ENCODE assay signal across 9 cellular contexts in the genomic region with DNA sequence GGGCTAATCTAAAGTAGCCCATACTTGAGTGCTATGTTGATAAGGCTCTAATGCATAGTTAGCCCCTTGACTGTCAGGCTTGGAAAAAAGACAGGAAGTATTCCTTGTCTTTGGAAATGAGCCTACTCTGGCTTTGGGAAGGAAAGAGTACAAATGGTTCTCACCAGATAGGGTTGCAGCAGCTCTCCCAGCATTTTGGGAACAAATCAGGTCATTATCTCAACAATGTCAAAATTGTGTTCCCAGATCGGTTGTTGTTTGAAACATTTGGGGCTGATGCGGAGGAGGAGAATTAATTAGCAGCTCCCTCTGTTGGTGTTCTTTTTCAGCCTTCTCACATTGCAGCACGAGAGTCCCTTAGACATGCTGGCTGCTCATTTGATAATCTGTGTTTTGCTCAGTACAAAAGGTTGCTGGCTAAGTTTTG. TPM values are rescaled to one million over a fixed set of nuclear protein-coding genes. Genes with fewer than 3 reads are reported as not detected.
DNase-seq lines count a peak whose midpoint lies in the region; ATAC-seq, FAIRE-seq and TF ChIP-seq lines count a peak whose summit lies in the region.
"Had no signal": no experiment of that assay in that cellular context is flagged by ENCODE, and none has a peak within 500 bp of the region (broad histone marks: within the 10 kb centered on the region; RNA-seq: fewer than 3 reads in every experiment).

No MANE protein-coding gene starts in this region.

- peaks cover 23% of the 10 kb centered on the region for H3K4me1 Mint-ChIP-seq in glutamatergic neuron (ENCODE audit: low read depth, unreplicated experiment)
- peaks cover 7% of the 10 kb centered on the region for H3K4me1 Mint-ChIP-seq in CD8-positive, alpha-beta T cell (ENCODE audit: low read depth)

- no peak for ATAC-seq in CD8-positive, alpha-beta T cell

- no peak overlapping the region for H3K27ac ChIP-seq in small intestine (ENCODE audit: low read depth in 1 of 2, low read length in 1 of 2)
- no peak overlapping the region for H3K27ac ChIP-seq in CD8-positive, alpha-beta T cell (ENCODE audit: low read depth, low read length)

- H3K36me3 Mint-ChIP-seq in glutamatergic neuron (ENCODE audit: unreplicated experiment) = no peaks in the 10 kb centered on the region
- H3K36me3 Mint-ChIP-seq in CD8-positive, alpha-beta T cell = no peaks in the 10 kb centered on the region

- no peak for FAIRE-seq in small intestine (lab: Jason Lieb, UNC)

- peaks cover 0 to 5% of the 10 kb centered on the region in 2 donors for H3K4me1 ChIP-seq in small intestine (ENCODE audit: control insufficient read depth in 2 of 2, insufficient read depth in 1 of 2, low read depth in 1 of 2, low read length in 1 of 2)
- peaks cover 10% of the 10 kb centered on the region for H3K4me1 ChIP-seq in CD8-positive, alpha-beta T cell (ENCODE audit: insufficient read depth, low read length)

- H3K27ac Mint-ChIP-seq in glutamatergic neuron (ENCODE audit: unreplicated experiment) = no peak overlapping the region
- H3K27ac Mint-ChIP-seq in CD8-positive, alpha-beta T cell = no peak overlapping the region

- CTCF ChIA-PET in CD8-positive, alpha-beta T cell (lab: Charles Lee) = interaction anchor here (1.0 to 1.5 kb wide), 3 partner anchors 43 to 131 kb away, joined by 3 to 4 read pairs (median 4); partner anchors contain the start of gene KANK1

- TF ChIP-seq CTCF in GM12875 (IDR thresholded peaks at IDR 0.05; ENCODE audit: borderline replicate concordance, insufficient read depth, low read depth, low read length) = peak; percentile 2; the same call in 1 of the 2 replicates
- TF ChIP-seq CTCF in glutamatergic neuron (IDR thresholded peaks at IDR 0.05; ENCODE audit: partially characterized antibody, unreplicated experiment) = no peak
- no peak for TF ChIP-seq CTCF in CD8-positive, alpha-beta T cell (IDR thresholded peaks at IDR 0.05)

- H3K27me3 Mint-ChIP-seq in glutamatergic neuron (ENCODE audit: unreplicated experiment) = peaks cover 1% of the 10 kb centered on the region
- H3K27me3 Mint-ChIP-seq in CD8-positive, alpha-beta T cell (ENCODE audit: low read depth) = peaks cover 5% of the 10 kb centered on the region

- peak overlapping the region; percentile 67 for H3K4me3 Mint-ChIP-seq in glutamatergic neuron (ENCODE audit: unreplicated experiment)
- no peak overlapping the region for H3K4me3 Mint-ChIP-seq in CD8-positive, alpha-beta T cell

- intact Hi-C loops in CD8-positive, alpha-beta T cell (cut with DNase I, micrococcal nuclease) = no loop called here

- POLR2A ChIA-PET in CD8-positive, alpha-beta T cell (lab: Charles Lee) = no interaction called here

- no peak overlapping the region for H3K4me3 ChIP-seq in GM12875 (ENCODE audit: low read depth, low read length)
- no peak overlapping the region for H3K4me3 ChIP-seq in small intestine (ENCODE audit: low read depth in 1 of 2, low read length in 2 of 2)
- no peak overlapping the region for H3K4me3 ChIP-seq in CD8-positive, alpha-beta T cell (ENCODE audit: low read depth, low read length)

- no peaks in the 10 kb centered on the region for H3K36me3 ChIP-seq in small intestine (ENCODE audit: control insufficient read depth in 2 of 2, insufficient read depth in 2 of 2, low read length in 2 of 2)
- H3K36me3 ChIP-seq in CD8-positive, alpha-beta T cell (ENCODE audit: insufficient read depth, low read length) = no peaks in the 10 kb centered on the region

- H3K9me3 Mint-ChIP-seq in glutamatergic neuron (ENCODE audit: unreplicated experiment) = no peaks in the 10 kb centered on the region
- H3K9me3 Mint-ChIP-seq in CD8-positive, alpha-beta T cell = no peaks in the 10 kb centered on the region

- in situ Hi-C loops in SK-MEL-5 (cut with HindIII; ENCODE audit: low pct_unique_long_range_greater_than_20kb, low sequenced_read_pairs) = no loop called here

- whole genome bisulfite sequencing in small intestine, 3 donors = 13 to 23% (median 16%) methylated on average over 3 of the region's 3 CpGs

- H3K27me3 ChIP-seq in small intestine (ENCODE audit: control insufficient read depth in 2 of 2, insufficient read depth in 2 of 2, low read length in 2 of 2) = no peaks in the 10 kb centered on the region
- H3K27me3 ChIP-seq in CD8-positive, alpha-beta T cell (ENCODE audit: insufficient read depth, low read length) = no peaks in the 10 kb centered on the region

- H3K9me3 ChIP-seq in small intestine (ENCODE audit: control insufficient read depth, low read depth) = no peaks in the 10 kb centered on the region
- no peaks in the 10 kb centered on the region for H3K9me3 ChIP-seq in CD8-positive, alpha-beta T cell (ENCODE audit: low read length)

- DNase-seq in SK-MEL-5 (ENCODE audit: low read depth, low spot score) (peak; percentile 21), glutamatergic neuron (no peak), putamen (ENCODE audit: low spot score) (peak; percentile 81), small intestine (no peak)
- DNase-seq in stimulated activated CD8-positive, alpha-beta memory T cell treated with anti-CD3 and anti-CD28 coated beads, Interleukin-4, amount 100 ng/mL, for 48 hours = no peak
- DNase-seq in CD8-positive, alpha-beta T cell = no peak
- no peak for DNase-seq in activated effector memory CD4-positive, alpha-beta T cell treated with anti-CD3 and anti-CD28 coated beads, Interleukin-2, amount 50 U/mL, for 16 hours
- DNase-seq: activated T-cell treated with anti-CD3 and anti-CD28 coated beads for 4 hours had no signal

RNA-seq across cellular contexts. Expression of gene KANK1, which starts 42.3 kb away (rescaled TPM):
- 73.9 and 77.8 TPM in 2 replicates for total RNA-seq in SK-MEL-5 (2014; rRNA removed; shearing (Covaris generic))
- 81.0 and 104 TPM in 2 replicates for polyA plus RNA-seq in SK-MEL-5 (2015; cell fraction: cytosol; rRNA removed)
- 85.3 and 103 TPM in 2 replicates for polyA plus RNA-seq in SK-MEL-5 (2015; cell fraction: nucleus; rRNA removed)
- 14.8 TPM for total RNA-seq in glutamatergic neuron (ENCODE audit: unreplicated experiment)
- polyA plus RNA-seq in small intestine = 10 to 100 TPM; 15.0 to 21.7 (median 15.4) TPM
- total RNA-seq in CD8-positive, alpha-beta T cell = 1 to 10 TPM; 2.3 to 2.9 TPM

Comparison
In these comparisons a context has a peak if more than half of its experiments do, and no peak if none do; other contexts are left out.
1. DNase-seq: peak in SK-MEL-5 (single experiment) and putamen (single experiment); none in glutamatergic neuron (single experiment), stimulated activated CD8-positive, alpha-beta memory T cell treated with anti-CD3 and anti-CD28 coated beads, Interleukin-4, amount 100 ng/mL, for 48 hours (single experiment), small intestine (single experiment), CD8-positive, alpha-beta T cell (0 of 7) and activated effector memory CD4-positive, alpha-beta T cell treated with anti-CD3 and anti-CD28 coated beads, Interleukin-2, amount 50 U/mL, for 16 hours (single experiment).